10 cellular contexts compared by ENCODE assay signal in genomic region chr7:101410743-101411476, GRCh38. TPM values are rescaled to one million over a fixed set of nuclear protein-coding genes. Genes with fewer than 3 reads are reported as not detected.
DNase-seq lines count a peak whose midpoint lies in the region; ATAC-seq and TF ChIP-seq lines count a peak whose summit lies in the region.
"Had no signal": no experiment of that assay in that cellular context is flagged by ENCODE, and none has a peak within 500 bp of the region (broad histone marks: within the 10 kb centered on the region; RNA-seq: fewer than 3 reads in every experiment).

No MANE protein-coding gene starts in this region.

- intact Hi-C loops in OCI-LY7 (cut with micrococcal nuclease; ENCODE audit: unreplicated experiment) = loop anchor here (2.0 kb wide), 1 partner anchor 46 kb away; no protein-coding TSS in a partner anchor
- intact Hi-C loops in activated naive CD4-positive, alpha-beta T cell treated with anti-CD3 and anti-CD28 coated beads for 36 hours (cut with micrococcal nuclease) = loop anchor here (1.0 kb wide), 1 partner anchor 47 kb away; no protein-coding TSS in a partner anchor

- H3K4me3 Mint-ChIP-seq in activated naive CD4-positive, alpha-beta T cell treated with anti-CD3 and anti-CD28 coated beads for 36 hours = no peak overlapping the region

- ATAC-seq in HG03097 (IDR thresholded peaks at IDR 0.05; ENCODE audit: low FRiP score, unreplicated experiment) (no peak), HG02973 (IDR thresholded peaks at IDR 0.05; ENCODE audit: unreplicated experiment) (no peak), GM19455 (IDR thresholded peaks at IDR 0.05; ENCODE audit: unreplicated experiment) (no peak)

- H3K27me3 Mint-ChIP-seq in activated naive CD4-positive, alpha-beta T cell treated with anti-CD3 and anti-CD28 coated beads for 36 hours (ENCODE audit: low read depth) = no peaks in the 10 kb centered on the region

- H2AFZ ChIP-seq in OCI-LY7 (ENCODE audit: low read length) = no peak overlapping the region

- CTCF ChIA-PET in GM10248 (lab: Yijun Ruan, JAX) (interaction anchor here (0.8 to 2.9 kb wide), 24 partner anchors 8 to 402 kb away, joined by 3 to 25 read pairs (median 5); partner anchors contain the start of genes COL26A1 and IFT22), OCI-LY7 (lab: Charles Lee; ENCODE audit: unreplicated experiment) (no interaction called here)
- CTCF ChIA-PET in activated naive CD4-positive, alpha-beta T cell treated with anti-CD3 and anti-CD28 coated beads for 36 hours (lab: Charles Lee) = interaction anchor here (0.6 to 2.8 kb wide), 28 partner anchors 8 to 141 kb away, joined by 3 to 26 read pairs (median 4); partner anchors contain the start of genes COL26A1 and IFT22

- DNase-seq in GM10248 (ENCODE audit: extremely low spot score) = peak; percentile 77
- peak; percentile 26 for DNase-seq in OCI-LY7 (ENCODE audit: low spot score)
- peak; percentile 54 for DNase-seq in activated naive CD4-positive, alpha-beta T cell treated with anti-CD3 and anti-CD28 coated beads for 36 hours
- DNase-seq in hepatic stellate cell (ENCODE audit: low spot score) = peak; percentile 46
- DNase-seq in stimulated activated CD4-positive, alpha-beta T cell treated with anti-CD3 and anti-CD28 coated beads, Interleukin-4, amount 100 ng/mL, for 24 hours = peak; percentile 34

- no TSS peak for BruUV-seq in OCI-LY7 (replicated peaks; lab: Mats Ljungman, UMichigan)

- H3K9me3 ChIP-seq in OCI-LY7 (ENCODE audit: low read length) = peaks cover 7% of the 10 kb centered on the region; the same call in 1 of the 2 replicates

- H3K9me2 ChIP-seq in OCI-LY7 (ENCODE audit: insufficient read depth, low read length) = no peaks in the 10 kb centered on the region

- H3K36me3 ChIP-seq in OCI-LY7 (ENCODE audit: insufficient read depth, low read length) = no peaks in the 10 kb centered on the region

- no peak overlapping the region for H3K4me3 ChIP-seq in OCI-LY7 (ENCODE audit: low read depth, low read length, poor library complexity, severe bottlenecking)
- H3K4me3 ChIP-seq: skin epidermis had no signal

- no peaks in the 10 kb centered on the region for H4K20me1 ChIP-seq in OCI-LY7 (ENCODE audit: insufficient read depth, low read length)

- H3K79me2 ChIP-seq in OCI-LY7 (ENCODE audit: insufficient read depth, low read depth, low read length) = no peaks in the 10 kb centered on the region

- no peak overlapping the region for H3K27ac ChIP-seq in OCI-LY7 (ENCODE audit: low read depth, low read length, poor library complexity, severe bottlenecking)
- H3K27ac ChIP-seq: skin epidermis had no signal

- H3K4me1 ChIP-seq in OCI-LY7 (ENCODE audit: insufficient read depth, low read length, poor library complexity, severe bottlenecking) = no peaks in the 10 kb centered on the region

- TF ChIP-seq CTCF in GM10248 (IDR thresholded peaks at IDR 0.05; ENCODE audit: control extremely low read depth, extremely low read depth, low read depth, missing control alignments) (peak; percentile 86), OCI-LY7 (conservative IDR thresholded peaks at IDR 0.05; ENCODE audit: low read length) (peak; percentile 81)

- peaks cover 8% of the 10 kb centered on the region for H3K4me1 Mint-ChIP-seq in activated naive CD4-positive, alpha-beta T cell treated with anti-CD3 and anti-CD28 coated beads for 36 hours (ENCODE audit: low read depth)

- H3K27ac Mint-ChIP-seq in activated naive CD4-positive, alpha-beta T cell treated with anti-CD3 and anti-CD28 coated beads for 36 hours = no peak overlapping the region

- POLR2A ChIA-PET in GM10248 (lab: Yijun Ruan, JAX) (no interaction called here), OCI-LY7 (lab: Charles Lee) (no interaction called here)

- peaks cover 5% of the 10 kb centered on the region for H3K9me3 Mint-ChIP-seq in activated naive CD4-positive, alpha-beta T cell treated with anti-CD3 and anti-CD28 coated beads for 36 hours

- no peaks in the 10 kb centered on the region for H3K36me3 Mint-ChIP-seq in activated naive CD4-positive, alpha-beta T cell treated with anti-CD3 and anti-CD28 coated beads for 36 hours (ENCODE audit: low read depth)

- H3K4me2 ChIP-seq in OCI-LY7 (ENCODE audit: low read length) = no peak overlapping the region

RNA-seq across cellular contexts. Expression of gene COL26A1, which starts 48.2 kb away (rescaled TPM):
- not detected in 2 replicates for total RNA-seq in OCI-LY7 (2014; rRNA removed; shearing (Covaris generic))
- not detected in 2 replicates for total RNA-seq in OCI-LY7 (2022)
- total RNA-seq in activated naive CD4-positive, alpha-beta T cell treated with anti-CD3 and anti-CD28 coated beads for 36 hours = not detected
- total RNA-seq: T-helper 1 cell treated with Interleukin-12 subunit alpha and Interleukin-12 subunit beta and Interleukin-4 antibody, amounts not matched to agents 30 ng/mL and 1 ng/mL, for 36 hours had no signal

Comparison
In these comparisons a context has a peak if more than half of its experiments do, and no peak if none do; other contexts are left out.
1. DNase-seq: peak in every context shown above with its lines; median percentile 77 in GM10248; 54 in activated naive CD4-positive, alpha-beta T cell treated with anti-CD3 and anti-CD28 coated beads for 36 hours; 46 in hepatic stellate cell; 34 in stimulated activated CD4-positive, alpha-beta T cell treated with anti-CD3 and anti-CD28 coated beads, Interleukin-4, amount 100 ng/mL, for 24 hours; 26 in OCI-LY7.